Comparison of ENCODE assay signal across 14 cellular contexts in the genomic region with DNA sequence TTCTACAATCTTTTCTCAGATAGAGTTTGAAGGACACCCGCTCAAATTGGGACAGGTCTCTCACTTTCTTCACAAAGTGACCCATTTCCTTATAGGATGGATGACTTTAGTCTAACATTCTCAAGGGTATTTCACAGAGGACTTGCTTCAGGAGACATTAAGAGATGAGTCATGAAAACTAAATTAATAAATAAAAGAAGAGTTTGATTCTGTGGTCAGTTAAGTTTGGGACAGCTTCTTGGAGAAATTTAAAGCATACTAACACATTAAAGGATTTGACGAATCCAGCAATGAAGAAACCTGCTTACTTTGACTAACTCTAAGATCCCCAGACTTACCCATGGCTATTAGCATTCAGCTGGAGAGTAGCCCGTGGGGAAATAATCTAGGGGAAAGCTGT.
DNase-seq lines count a peak whose midpoint lies in the region; ATAC-seq and TF ChIP-seq lines count a peak whose summit lies in the region.
"Had no signal": no experiment of that assay in that cellular context is flagged by ENCODE, and none has a peak within 500 bp of the region (broad histone marks: within the 10 kb centered on the region; RNA-seq: fewer than 3 reads in every experiment).

No MANE protein-coding gene starts in this region.

- H3K4me1 ChIP-seq in heart right ventricle (peaks cover 0 to 41% (median 27%) of the 10 kb centered on the region in 9 donors), SK-N-SH (ENCODE audit: control insufficient read depth in 1 of 2, insufficient read depth in 2 of 2, low read depth in 1 of 2, low read length in 1 of 2) (peaks cover 24 to 45% of the 10 kb centered on the region in 2 experiments)

- H3K4me1 Mint-ChIP-seq in type B pancreatic cell (ENCODE audit: unreplicated experiment) = peaks cover 52% of the 10 kb centered on the region
- H3K4me1 Mint-ChIP-seq in naive thymus-derived CD8-positive, alpha-beta T cell = no peaks in the 10 kb centered on the region
- no peaks in the 10 kb centered on the region for H3K4me1 Mint-ChIP-seq in stimulated activated naive CD8-positive, alpha-beta T cell treated with anti-CD3 and anti-CD28 coated beads, Interleukin-15, amount 100 ng/mL, for 72 hours
- H3K4me1 Mint-ChIP-seq: CD14-positive monocyte had no signal

- H3K27ac Mint-ChIP-seq in type B pancreatic cell = peak overlapping the region; percentile 99
- no peak overlapping the region for H3K27ac Mint-ChIP-seq in naive thymus-derived CD8-positive, alpha-beta T cell
- H3K27ac Mint-ChIP-seq in stimulated activated naive CD8-positive, alpha-beta T cell treated with anti-CD3 and anti-CD28 coated beads, Interleukin-15, amount 100 ng/mL, for 72 hours = no peak overlapping the region
- H3K27ac Mint-ChIP-seq: CD14-positive monocyte had no signal

- no peak overlapping the region for H3K4me3 ChIP-seq in heart right ventricle
- no peak overlapping the region for H3K4me3 ChIP-seq in SK-N-SH (ENCODE audit: low read depth in 2 of 2, low read length in 1 of 2)
- H3K4me3 ChIP-seq: K562 had no signal

- H4K20me1 ChIP-seq in SK-N-SH (ENCODE audit: insufficient read depth) = no peaks in the 10 kb centered on the region

- CTCF ChIA-PET in SK-N-SH (lab: Yijun Ruan, JAX) = interaction anchor here (1.2 kb wide), 1 partner anchor 72 kb away, joined by 3 read pairs; no protein-coding TSS in a partner anchor

- peaks cover 15% of the 10 kb centered on the region for H3F3A ChIP-seq in SK-N-SH (replicated peaks; ENCODE audit: insufficient read depth)

- H3K36me3 Mint-ChIP-seq in type B pancreatic cell = peaks cover 3% of the 10 kb centered on the region
- H3K36me3 Mint-ChIP-seq in naive thymus-derived CD8-positive, alpha-beta T cell = peaks cover 0 to 5% (median 0%) of the 10 kb centered on the region in 3 donors
- H3K36me3 Mint-ChIP-seq: CD14-positive monocyte had no signal

- H3K4me3 Mint-ChIP-seq in type B pancreatic cell = peak overlapping the region; percentile 80
- H3K4me3 Mint-ChIP-seq in naive thymus-derived CD8-positive, alpha-beta T cell = no peak overlapping the region
- no peak overlapping the region for H3K4me3 Mint-ChIP-seq in stimulated activated naive CD8-positive, alpha-beta T cell treated with anti-CD3 and anti-CD28 coated beads, Interleukin-15, amount 100 ng/mL, for 72 hours
- H3K4me3 Mint-ChIP-seq: CD14-positive monocyte had no signal

- no peaks in the 10 kb centered on the region for H3K27me3 ChIP-seq in heart right ventricle
- no peaks in the 10 kb centered on the region for H3K27me3 ChIP-seq in SK-N-SH (ENCODE audit: insufficient read depth)

- no peaks in the 10 kb centered on the region for H3K9me2 ChIP-seq in SK-N-SH

- 82 to 86% methylated on average over 3 of the region's 3 CpGs for WGBS in heart right ventricle, 2 donors
- 67% methylated on average over 3 of the region's 3 CpGs for WGBS in SK-N-SH (ENCODE audit: low lambda C conversion rate)

- no peak overlapping the region for H3K4me2 ChIP-seq in SK-N-SH

- no peak for TF ChIP-seq CTCF in heart right ventricle (IDR thresholded peaks at IDR 0.05)
- no peak for TF ChIP-seq CTCF in SK-N-SH (IDR thresholded peaks at IDR 0.05)
- no peak for TF ChIP-seq CTCF in type B pancreatic cell (conservative IDR thresholded peaks at IDR 0.05)

- TF ChIP-seq RAD21 in SK-N-SH (IDR thresholded peaks at IDR 0.05; ENCODE audit: low read length) = no peak

- no peak overlapping the region for H2AFZ ChIP-seq in SK-N-SH (ENCODE audit: low read depth)

- intact Hi-C loops in heart right ventricle (cut with DNase I) = no loop called here
- intact Hi-C loops in Right ventricle myocardium superior (cut with DNase I) = no loop called here

- no peaks in the 10 kb centered on the region for H3K79me2 ChIP-seq in SK-N-SH (ENCODE audit: insufficient read depth)

- H3K9ac ChIP-seq in SK-N-SH = no peak overlapping the region

- POLR2A ChIA-PET in SK-N-SH (lab: Yijun Ruan, JAX) = no interaction called here
- POLR2A ChIA-PET in naive thymus-derived CD8-positive, alpha-beta T cell (lab: Charles Lee) = no interaction called here

- no peaks in the 10 kb centered on the region for H3K27me3 Mint-ChIP-seq in type B pancreatic cell
- peaks cover 13 to 37% (median 29%) of the 10 kb centered on the region in 5 donors for H3K27me3 Mint-ChIP-seq in naive thymus-derived CD8-positive, alpha-beta T cell
- H3K27me3 Mint-ChIP-seq in stimulated activated naive CD8-positive, alpha-beta T cell treated with anti-CD3 and anti-CD28 coated beads, Interleukin-15, amount 100 ng/mL, for 72 hours = peaks cover 24% of the 10 kb centered on the region

- no peak for DNase-seq in heart right ventricle
- DNase-seq in Right ventricle myocardium superior = no peak
- DNase-seq in SK-N-SH = no peak
- peak; percentile 42 for DNase-seq in kidney tubule cell (ENCODE audit: low spot score)
- DNase-seq in type B pancreatic cell (ENCODE audit: extremely low spot score, unreplicated experiment) = no peak
- DNase-seq in naive thymus-derived CD8-positive, alpha-beta T cell = no peak
- DNase-seq in stimulated activated naive CD8-positive, alpha-beta T cell treated with anti-CD3 and anti-CD28 coated beads, Interleukin-15, amount 100 ng/mL, for 72 hours = no peak
- DNase-seq: 8988T, DMS79 treated with DMSO at 0.1 percent for 48 hours, NCI-H187, NCI-H2107 had no signal

- H3K9me3 ChIP-seq in heart right ventricle (peaks cover 0 to 7% (median 0%) of the 10 kb centered on the region in 11 donors), SK-N-SH (no peaks in the 10 kb centered on the region)

- no peak for TF ChIP-seq EP300 in SK-N-SH (IDR thresholded peaks at IDR 0.05; ENCODE audit: borderline replicate concordance in 1 of 2, low read depth in 1 of 2, low read length in 1 of 2)

- peaks cover 4% of the 10 kb centered on the region for H3K9me3 Mint-ChIP-seq in type B pancreatic cell
- H3K9me3 Mint-ChIP-seq in naive thymus-derived CD8-positive, alpha-beta T cell = peaks cover 0 to 13% (median 5%) of the 10 kb centered on the region in 9 donors
- H3K9me3 Mint-ChIP-seq in stimulated activated naive CD8-positive, alpha-beta T cell treated with anti-CD3 and anti-CD28 coated beads, Interleukin-15, amount 100 ng/mL, for 72 hours = no peaks in the 10 kb centered on the region

- H3K27ac ChIP-seq in heart right ventricle (peak overlapping the region in 9 of 10 donors; percentile 14 to 65 (median 48)), SK-N-SH (ENCODE audit: low read depth in 2 of 2, low read length in 1 of 2) (peak overlapping the region in 1 of 2 experiments; percentile 24; a peak in 1 of 4 replicates)

- H3K36me3 ChIP-seq in heart right ventricle (no peaks in the 10 kb centered on the region), SK-N-SH (replicated peaks in 1 of 2; ENCODE audit: control insufficient read depth in 1 of 2, insufficient read depth in 2 of 2, low read length in 1 of 2) (no peaks in the 10 kb centered on the region)

- ATAC-seq in heart right ventricle (no peak), Right ventricle myocardium superior (ENCODE audit: poor library complexity) (no peak), HG03139 (IDR thresholded peaks at IDR 0.05; ENCODE audit: unreplicated experiment) (no peak)
- no peak for ATAC-seq in naive thymus-derived CD8-positive, alpha-beta T cell
- ATAC-seq in stimulated activated naive CD8-positive, alpha-beta T cell treated with anti-CD3 and anti-CD28 coated beads, Interleukin-15, amount 100 ng/mL, for 72 hours = no peak

TF ChIP-seq in SK-N-SH, 30 proteins besides CTCF, POLR2A, EP300 and RAD21:
- no peak for TF ChIP-seq SIN3A (IDR thresholded peaks at IDR 0.05; ENCODE audit: borderline replicate concordance, low read depth, low read length)
- no peak for TF ChIP-seq RFX5 (IDR thresholded peaks at IDR 0.05; ENCODE audit: low read length)
- 0 out of 2 replicates have a peak, but pooled peaks have one; percentile 9 for TF ChIP-seq FOSL2 (IDR thresholded peaks at IDR 0.05; ENCODE audit: borderline replicate concordance, low read depth)
- no peak for TF ChIP-seq ELF1 (IDR thresholded peaks at IDR 0.05)
- TF ChIP-seq GATA2 (CRISPR knock-in tag; IDR thresholded peaks at IDR 0.05) = no peak
- TF ChIP-seq RXRA (IDR thresholded peaks at IDR 0.05; ENCODE audit: borderline replicate concordance, low read depth) = no peak
TF ChIP-seq in SK-N-SH: peak in this region for 1.
